Comparison of ENCODE assay signal across 31 cellular contexts in the genomic region with DNA sequence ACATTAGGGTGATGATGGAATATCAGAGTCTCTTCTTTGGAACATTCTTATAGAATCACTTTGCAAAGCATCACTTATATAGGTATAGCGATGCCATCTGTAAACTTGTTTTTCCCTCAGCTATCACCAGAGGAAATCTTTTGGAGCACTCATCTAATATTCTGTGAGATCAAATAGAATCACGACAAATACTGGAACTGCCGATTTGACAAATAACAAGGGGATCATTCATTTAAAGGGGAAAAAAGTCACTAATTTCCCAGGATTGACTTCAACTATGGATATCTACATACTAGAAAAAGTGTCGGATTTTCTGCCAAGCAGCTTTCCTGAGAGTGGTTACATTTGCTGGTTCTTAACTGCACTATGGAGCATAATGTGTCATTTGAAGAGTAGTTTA.
"Had no signal": no experiment of that assay in that cellular context is flagged by ENCODE, and none has a peak within 500 bp of the region (broad histone marks: within the 10 kb centered on the region; RNA-seq: fewer than 3 reads in every experiment).

No MANE protein-coding gene starts in this region.

- H3K9me3 ChIP-seq: ovary, psoas muscle, right lobe of liver, sigmoid colon, suprapubic skin, testis, tibial artery, transverse colon, upper lobe of right lung, uterus had no signal

- H3K4me3 ChIP-seq: ovary, psoas muscle, right lobe of liver, sigmoid colon, suprapubic skin, testis, tibial artery, transverse colon, upper lobe of right lung, uterus had no signal

- H3K36me3 ChIP-seq: ovary, right lobe of liver, sigmoid colon, suprapubic skin, tibial artery, transverse colon, upper lobe of right lung, uterus had no signal

- H3K9ac ChIP-seq: parathyroid adenoma had no signal

- H3K4me1 ChIP-seq: parathyroid adenoma, psoas muscle, right lobe of liver, sigmoid colon, suprapubic skin, testis, tibial artery, transverse colon, upper lobe of right lung, uterus had no signal

- H3K4me1 Mint-ChIP-seq: naive thymus-derived CD4-positive, alpha-beta T cell; natural killer cell; stimulated activated memory B cell treated with anti-CD40 and anti-IgM and Interleukin-4, amounts not matched to agents 10 μg/mL and 1 μg/mL and 100 μg/mL, for 72 hours; stimulated activated naive CD8-positive, alpha-beta T cell treated with anti-CD3 and anti-CD28 coated beads, Interleukin-15, amount 100 ng/mL, for 72 hours had no signal

- DNase-seq: naive thymus-derived CD4-positive, alpha-beta T cell; natural killer cell; nephron progenitor cell; occipital lobe; ovary; posterior cingulate gyrus; psoas muscle; right cardiac atrium; right lobe of liver; sigmoid colon; small intestine; stimulated activated CD4-positive, alpha-beta T cell treated with anti-CD3 and anti-CD28 coated beads, Interleukin-15, amount 100 ng/mL, for 24 hours; stimulated activated CD4-positive, alpha-beta T cell treated with anti-CD3 and anti-CD28 coated beads, Interleukin-2, amount 100 ng/mL, for 24 hours; stimulated activated CD4-positive, alpha-beta T cell treated with anti-CD3 and anti-CD28 coated beads, Interleukin-2, amount 100 ng/mL, for 48 hours; stimulated activated CD4-positive, alpha-beta T cell treated with anti-CD3 and anti-CD28 coated beads, Interleukin-4, amount 100 ng/mL, for 4 hours; stimulated activated CD8-positive, alpha-beta memory T cell treated with anti-CD3 and anti-CD28 coated beads, Interleukin-4, amount 100 ng/mL, for 48 hours; stimulated activated naive CD4-positive, alpha-beta T cell; stimulated activated naive CD8-positive, alpha-beta T cell treated with anti-CD3 and anti-CD28 coated beads, Interleukin-15, amount 100 ng/mL, for 72 hours; stimulated activated naive CD8-positive, alpha-beta T cell treated with anti-CD3 and anti-CD28 coated beads, Interleukin-15, Interleukin-2, amounts not matched to agents 100 U/mL and 50 U/mL, for 24 hours; substantia nigra; testis; tibial artery; transverse colon; upper lobe of right lung; uterus had no signal

- H3K4me3 Mint-ChIP-seq: naive thymus-derived CD4-positive, alpha-beta T cell; natural killer cell; nephron progenitor cell; neural crest cell; stimulated activated memory B cell treated with anti-CD40 and anti-IgM and Interleukin-4, amounts not matched to agents 10 μg/mL and 1 μg/mL and 100 μg/mL, for 72 hours; stimulated activated naive CD8-positive, alpha-beta T cell treated with anti-CD3 and anti-CD28 coated beads, Interleukin-15, amount 100 ng/mL, for 72 hours; type B pancreatic cell had no signal

- H3K36me3 Mint-ChIP-seq: natural killer cell; stimulated activated memory B cell treated with anti-CD40 and anti-IgM and Interleukin-4, amounts not matched to agents 10 μg/mL and 1 μg/mL and 100 μg/mL, for 72 hours; type B pancreatic cell had no signal

- ATAC-seq: naive thymus-derived CD4-positive, alpha-beta T cell; natural killer cell; psoas muscle; right cardiac atrium; right lobe of liver; stimulated activated memory B cell treated with anti-CD40 and anti-IgM and Interleukin-4, amounts not matched to agents 10 μg/mL and 1 μg/mL and 100 μg/mL, for 72 hours; stimulated activated naive CD8-positive, alpha-beta T cell treated with anti-CD3 and anti-CD28 coated beads, Interleukin-15, amount 100 ng/mL, for 72 hours; stimulated activated naive CD8-positive, alpha-beta T cell treated with anti-CD3 and anti-CD28 coated beads, Interleukin-15, Interleukin-2, amounts not matched to agents 100 U/mL and 50 U/mL, for 24 hours; upper lobe of right lung had no signal

- H3K9me3 Mint-ChIP-seq: stimulated activated memory B cell treated with anti-CD40 and anti-IgM and Interleukin-4, amounts not matched to agents 10 μg/mL and 1 μg/mL and 100 μg/mL, for 72 hours had no signal

- H3K27me3 ChIP-seq: ovary, right lobe of liver, sigmoid colon, suprapubic skin, testis, tibial artery, transverse colon, upper lobe of right lung, uterus had no signal

- H3K27ac Mint-ChIP-seq: naive thymus-derived CD4-positive, alpha-beta T cell; natural killer cell; nephron progenitor cell; progenitor cell of endocrine pancreas; stimulated activated memory B cell treated with anti-CD40 and anti-IgM and Interleukin-4, amounts not matched to agents 10 μg/mL and 1 μg/mL and 100 μg/mL, for 72 hours; stimulated activated naive CD8-positive, alpha-beta T cell treated with anti-CD3 and anti-CD28 coated beads, Interleukin-15, amount 100 ng/mL, for 72 hours; type B pancreatic cell had no signal

- H3K79me2 ChIP-seq: parathyroid adenoma had no signal

- H2AFZ ChIP-seq: parathyroid adenoma had no signal

- H3K27ac ChIP-seq: ovary, parathyroid adenoma, psoas muscle, right lobe of liver, sigmoid colon, suprapubic skin, testis, tibial artery, transverse colon, upper lobe of right lung, uterus had no signal
